13 cellular contexts compared by ENCODE assay signal in the genomic region with DNA sequence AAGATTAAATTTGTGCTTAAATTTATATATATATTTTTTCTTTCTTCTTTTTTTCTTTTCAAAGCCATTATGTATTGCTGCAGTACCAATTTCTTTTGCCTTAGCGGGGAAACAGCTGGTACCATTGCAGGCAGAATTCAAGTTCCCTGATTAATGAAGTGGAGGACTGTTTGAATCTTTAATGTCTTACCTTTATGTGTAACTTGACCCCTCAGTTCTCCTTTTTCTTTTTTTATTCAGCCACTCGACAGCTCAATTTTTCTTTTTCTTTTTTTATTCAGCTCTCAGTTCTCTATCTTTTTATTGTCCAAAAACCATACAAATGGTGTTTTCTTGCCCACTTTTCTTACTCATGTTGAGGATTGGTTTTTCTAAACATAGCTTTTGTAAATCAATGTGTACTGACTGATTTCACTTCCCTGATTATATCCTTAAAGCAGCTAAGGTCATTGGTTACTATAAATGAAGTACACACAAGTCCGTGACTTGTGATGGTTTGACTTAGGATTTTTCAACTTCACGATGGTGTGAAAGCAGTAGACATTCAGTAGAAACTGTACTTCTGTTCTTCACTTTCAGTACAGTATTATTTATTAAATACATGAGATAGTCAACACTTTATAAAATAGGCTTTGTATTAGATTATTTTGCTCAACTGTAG. TPM values are rescaled to one million over a fixed set of nuclear protein-coding genes. Genes with fewer than 3 reads are reported as not detected.
DNase-seq lines count a peak whose midpoint lies in the region; ATAC-seq and TF ChIP-seq lines count a peak whose summit lies in the region.
"Had no signal": no experiment of that assay in that cellular context is flagged by ENCODE, and none has a peak within 500 bp of the region (broad histone marks: within the 10 kb centered on the region; RNA-seq: fewer than 3 reads in every experiment).

No MANE protein-coding gene starts in this region.

- H3K9me3 Mint-ChIP-seq in stimulated activated naive CD8-positive, alpha-beta T cell treated with anti-CD3 and anti-CD28 coated beads, Interleukin-15, Interleukin-2, amounts not matched to agents 100 ng/mL and 50 ng/mL, for 24 hours = no peaks in the 10 kb centered on the region
- peaks cover 0 to 4% of the 10 kb centered on the region in 2 donors for H3K9me3 Mint-ChIP-seq in stimulated activated naive CD8-positive, alpha-beta T cell treated with anti-CD3 and anti-CD28 coated beads, Interleukin-15, amount 100 ng/mL, for 72 hours
- H3K9me3 Mint-ChIP-seq in natural killer cell = no peaks in the 10 kb centered on the region
- H3K9me3 Mint-ChIP-seq: stimulated activated effector memory CD8-positive, alpha-beta T cell treated with anti-CD3 and anti-CD28 coated beads, Interleukin-12 subunit alpha, Interleukin-12 subunit beta, amount 100 ng/mL, for 72 hours had no signal

- no peak overlapping the region for H3K4me3 Mint-ChIP-seq in stimulated activated naive CD8-positive, alpha-beta T cell treated with anti-CD3 and anti-CD28 coated beads, Interleukin-15, Interleukin-2, amounts not matched to agents 100 ng/mL and 50 ng/mL, for 24 hours
- no peak overlapping the region for H3K4me3 Mint-ChIP-seq in stimulated activated naive CD8-positive, alpha-beta T cell treated with anti-CD3 and anti-CD28 coated beads, Interleukin-15, amount 100 ng/mL, for 72 hours
- H3K4me3 Mint-ChIP-seq in natural killer cell = no peak overlapping the region
- H3K4me3 Mint-ChIP-seq: naive thymus-derived CD8-positive, alpha-beta T cell; stimulated activated effector memory CD8-positive, alpha-beta T cell treated with anti-CD3 and anti-CD28 coated beads, Interleukin-12 subunit alpha, Interleukin-12 subunit beta, amount 100 ng/mL, for 72 hours had no signal

- no peaks in the 10 kb centered on the region for H3K27me3 Mint-ChIP-seq in stimulated activated naive CD8-positive, alpha-beta T cell treated with anti-CD3 and anti-CD28 coated beads, Interleukin-15, Interleukin-2, amounts not matched to agents 100 ng/mL and 50 ng/mL, for 24 hours
- H3K27me3 Mint-ChIP-seq in stimulated activated naive CD8-positive, alpha-beta T cell treated with anti-CD3 and anti-CD28 coated beads, Interleukin-15, amount 100 ng/mL, for 72 hours = no peaks in the 10 kb centered on the region
- no peaks in the 10 kb centered on the region for H3K27me3 Mint-ChIP-seq in natural killer cell (ENCODE audit: low read depth in 2 of 2)
- H3K27me3 Mint-ChIP-seq: naive thymus-derived CD8-positive, alpha-beta T cell had no signal

- no peak for TF ChIP-seq CTCF in lower leg skin (IDR thresholded peaks at IDR 0.05)
- no peak for TF ChIP-seq CTCF in natural killer cell (IDR thresholded peaks at IDR 0.05)

- WGBS in lower leg skin, 2 donors = 82 to 85% methylated on average over 4 of the region's 4 CpGs

- H3K27ac Mint-ChIP-seq in stimulated activated naive CD8-positive, alpha-beta T cell treated with anti-CD3 and anti-CD28 coated beads, Interleukin-15, Interleukin-2, amounts not matched to agents 100 ng/mL and 50 ng/mL, for 24 hours = peak overlapping the region; percentile 59
- H3K27ac Mint-ChIP-seq in stimulated activated naive CD8-positive, alpha-beta T cell treated with anti-CD3 and anti-CD28 coated beads, Interleukin-15, amount 100 ng/mL, for 72 hours = no peak overlapping the region
- no peak overlapping the region for H3K27ac Mint-ChIP-seq in natural killer cell
- H3K27ac Mint-ChIP-seq: stimulated activated effector memory CD8-positive, alpha-beta T cell treated with anti-CD3 and anti-CD28 coated beads, Interleukin-12 subunit alpha, Interleukin-12 subunit beta, amount 100 ng/mL, for 72 hours had no signal

- no peak for TF ChIP-seq POLR2A in lower leg skin (IDR thresholded peaks at IDR 0.05)

- peaks cover 27% of the 10 kb centered on the region for H3K36me3 Mint-ChIP-seq in stimulated activated naive CD8-positive, alpha-beta T cell treated with anti-CD3 and anti-CD28 coated beads, Interleukin-15, Interleukin-2, amounts not matched to agents 100 ng/mL and 50 ng/mL, for 24 hours (ENCODE audit: low read depth)
- H3K36me3 Mint-ChIP-seq in natural killer cell = no peaks in the 10 kb centered on the region

- no peak for DNase-seq in stimulated activated naive CD8-positive, alpha-beta T cell treated with anti-CD3 and anti-CD28 coated beads, Interleukin-15, amount 100 ng/mL, for 72 hours
- DNase-seq in lower leg skin (ENCODE audit: low spot score in 2 of 2) (no peak), natural killer cell (no peak)
- DNase-seq in central memory CD4-positive, alpha-beta T cell = no peak
- DNase-seq: erythroblast; naive thymus-derived CD8-positive, alpha-beta T cell; NCI-H774; stimulated activated CD4-positive, alpha-beta T cell treated with anti-CD3 and anti-CD28 coated beads, Interleukin-12 subunit alpha, Interleukin-12 subunit beta, amount 100 ng/mL, for 4 hours had no signal

- no peak for ATAC-seq in stimulated activated naive CD8-positive, alpha-beta T cell treated with anti-CD3 and anti-CD28 coated beads, Interleukin-15, amount 100 ng/mL, for 72 hours
- ATAC-seq in HG02588 (IDR thresholded peaks at IDR 0.05; ENCODE audit: unreplicated experiment) (peak; percentile 62), HG03571 (IDR thresholded peaks at IDR 0.05; ENCODE audit: unreplicated experiment) (peak; percentile 54), GM19035 (IDR thresholded peaks at IDR 0.05; ENCODE audit: unreplicated experiment) (no peak), natural killer cell (no peak)
- ATAC-seq: naive thymus-derived CD8-positive, alpha-beta T cell; stimulated activated effector memory CD8-positive, alpha-beta T cell treated with anti-CD3 and anti-CD28 coated beads, Interleukin-12 subunit alpha, Interleukin-12 subunit beta, amount 100 ng/mL, for 72 hours had no signal

- H3K4me1 Mint-ChIP-seq in stimulated activated naive CD8-positive, alpha-beta T cell treated with anti-CD3 and anti-CD28 coated beads, Interleukin-15, Interleukin-2, amounts not matched to agents 100 ng/mL and 50 ng/mL, for 24 hours (ENCODE audit: low read depth) = peaks cover 26% of the 10 kb centered on the region
- peaks cover 28% of the 10 kb centered on the region for H3K4me1 Mint-ChIP-seq in stimulated activated naive CD8-positive, alpha-beta T cell treated with anti-CD3 and anti-CD28 coated beads, Interleukin-15, amount 100 ng/mL, for 72 hours
- peaks cover 32 to 37% of the 10 kb centered on the region in 2 donors for H3K4me1 Mint-ChIP-seq in natural killer cell

- H3K4me3 ChIP-seq in lower leg skin (ENCODE audit: low read depth, poor library complexity, severe bottlenecking) = no peak overlapping the region

- intact Hi-C loops in lower leg skin (cut with DNase I; ENCODE audit: low total_unique reads) = no loop called here
- intact Hi-C loops in natural killer cell (cut with micrococcal nuclease) = no loop called here

RNA-seq across cellular contexts. Expression of gene ATP2C1, which starts 22.8 kb away (rescaled TPM):
- total RNA-seq in lower leg skin (10 to 100 TPM; 53.0 to 63.7 (median 60.2) TPM), natural killer cell (10 to 100 TPM; 58.8 to 72.9 (median 60.6) TPM)

Comparison
In these comparisons a context has a peak if more than half of its experiments do, and no peak if none do; other contexts are left out.
1. ATAC-seq: peak in HG02588 (single experiment) and HG03571 (single experiment); none in stimulated activated naive CD8-positive, alpha-beta T cell treated with anti-CD3 and anti-CD28 coated beads, Interleukin-15, amount 100 ng/mL, for 72 hours (single experiment), GM19035 (single experiment) and natural killer cell (0 of 3).